ENCODE assay signal across 1 cellular context in the genomic region with DNA sequence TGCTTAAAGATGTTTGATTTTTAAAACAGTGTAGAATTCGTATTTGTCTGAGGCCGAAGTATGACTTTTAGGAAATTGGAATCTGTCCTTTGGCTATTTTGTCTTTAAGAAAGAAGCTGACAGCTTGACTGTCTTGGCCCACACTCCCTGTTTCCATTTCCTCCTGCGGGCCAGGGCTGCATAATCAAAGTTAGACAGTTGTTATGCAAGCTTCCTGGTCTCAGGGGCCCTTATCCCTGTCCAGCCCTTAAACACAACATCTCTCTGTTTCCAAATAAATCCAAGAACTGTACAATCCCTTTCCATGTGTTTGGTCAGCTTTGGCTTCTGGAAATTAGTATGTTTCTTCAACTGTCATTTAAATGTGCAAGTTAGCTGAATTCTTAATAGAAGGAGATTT.
TF ChIP-seq lines count a peak whose summit lies in the region.

No MANE protein-coding gene starts in this region.

TF ChIP-seq in GM23338, 12 proteins besides CTCF, POLR2A, EP300 and RAD21 (continued from another document):
- TF ChIP-seq, protein P1, sequence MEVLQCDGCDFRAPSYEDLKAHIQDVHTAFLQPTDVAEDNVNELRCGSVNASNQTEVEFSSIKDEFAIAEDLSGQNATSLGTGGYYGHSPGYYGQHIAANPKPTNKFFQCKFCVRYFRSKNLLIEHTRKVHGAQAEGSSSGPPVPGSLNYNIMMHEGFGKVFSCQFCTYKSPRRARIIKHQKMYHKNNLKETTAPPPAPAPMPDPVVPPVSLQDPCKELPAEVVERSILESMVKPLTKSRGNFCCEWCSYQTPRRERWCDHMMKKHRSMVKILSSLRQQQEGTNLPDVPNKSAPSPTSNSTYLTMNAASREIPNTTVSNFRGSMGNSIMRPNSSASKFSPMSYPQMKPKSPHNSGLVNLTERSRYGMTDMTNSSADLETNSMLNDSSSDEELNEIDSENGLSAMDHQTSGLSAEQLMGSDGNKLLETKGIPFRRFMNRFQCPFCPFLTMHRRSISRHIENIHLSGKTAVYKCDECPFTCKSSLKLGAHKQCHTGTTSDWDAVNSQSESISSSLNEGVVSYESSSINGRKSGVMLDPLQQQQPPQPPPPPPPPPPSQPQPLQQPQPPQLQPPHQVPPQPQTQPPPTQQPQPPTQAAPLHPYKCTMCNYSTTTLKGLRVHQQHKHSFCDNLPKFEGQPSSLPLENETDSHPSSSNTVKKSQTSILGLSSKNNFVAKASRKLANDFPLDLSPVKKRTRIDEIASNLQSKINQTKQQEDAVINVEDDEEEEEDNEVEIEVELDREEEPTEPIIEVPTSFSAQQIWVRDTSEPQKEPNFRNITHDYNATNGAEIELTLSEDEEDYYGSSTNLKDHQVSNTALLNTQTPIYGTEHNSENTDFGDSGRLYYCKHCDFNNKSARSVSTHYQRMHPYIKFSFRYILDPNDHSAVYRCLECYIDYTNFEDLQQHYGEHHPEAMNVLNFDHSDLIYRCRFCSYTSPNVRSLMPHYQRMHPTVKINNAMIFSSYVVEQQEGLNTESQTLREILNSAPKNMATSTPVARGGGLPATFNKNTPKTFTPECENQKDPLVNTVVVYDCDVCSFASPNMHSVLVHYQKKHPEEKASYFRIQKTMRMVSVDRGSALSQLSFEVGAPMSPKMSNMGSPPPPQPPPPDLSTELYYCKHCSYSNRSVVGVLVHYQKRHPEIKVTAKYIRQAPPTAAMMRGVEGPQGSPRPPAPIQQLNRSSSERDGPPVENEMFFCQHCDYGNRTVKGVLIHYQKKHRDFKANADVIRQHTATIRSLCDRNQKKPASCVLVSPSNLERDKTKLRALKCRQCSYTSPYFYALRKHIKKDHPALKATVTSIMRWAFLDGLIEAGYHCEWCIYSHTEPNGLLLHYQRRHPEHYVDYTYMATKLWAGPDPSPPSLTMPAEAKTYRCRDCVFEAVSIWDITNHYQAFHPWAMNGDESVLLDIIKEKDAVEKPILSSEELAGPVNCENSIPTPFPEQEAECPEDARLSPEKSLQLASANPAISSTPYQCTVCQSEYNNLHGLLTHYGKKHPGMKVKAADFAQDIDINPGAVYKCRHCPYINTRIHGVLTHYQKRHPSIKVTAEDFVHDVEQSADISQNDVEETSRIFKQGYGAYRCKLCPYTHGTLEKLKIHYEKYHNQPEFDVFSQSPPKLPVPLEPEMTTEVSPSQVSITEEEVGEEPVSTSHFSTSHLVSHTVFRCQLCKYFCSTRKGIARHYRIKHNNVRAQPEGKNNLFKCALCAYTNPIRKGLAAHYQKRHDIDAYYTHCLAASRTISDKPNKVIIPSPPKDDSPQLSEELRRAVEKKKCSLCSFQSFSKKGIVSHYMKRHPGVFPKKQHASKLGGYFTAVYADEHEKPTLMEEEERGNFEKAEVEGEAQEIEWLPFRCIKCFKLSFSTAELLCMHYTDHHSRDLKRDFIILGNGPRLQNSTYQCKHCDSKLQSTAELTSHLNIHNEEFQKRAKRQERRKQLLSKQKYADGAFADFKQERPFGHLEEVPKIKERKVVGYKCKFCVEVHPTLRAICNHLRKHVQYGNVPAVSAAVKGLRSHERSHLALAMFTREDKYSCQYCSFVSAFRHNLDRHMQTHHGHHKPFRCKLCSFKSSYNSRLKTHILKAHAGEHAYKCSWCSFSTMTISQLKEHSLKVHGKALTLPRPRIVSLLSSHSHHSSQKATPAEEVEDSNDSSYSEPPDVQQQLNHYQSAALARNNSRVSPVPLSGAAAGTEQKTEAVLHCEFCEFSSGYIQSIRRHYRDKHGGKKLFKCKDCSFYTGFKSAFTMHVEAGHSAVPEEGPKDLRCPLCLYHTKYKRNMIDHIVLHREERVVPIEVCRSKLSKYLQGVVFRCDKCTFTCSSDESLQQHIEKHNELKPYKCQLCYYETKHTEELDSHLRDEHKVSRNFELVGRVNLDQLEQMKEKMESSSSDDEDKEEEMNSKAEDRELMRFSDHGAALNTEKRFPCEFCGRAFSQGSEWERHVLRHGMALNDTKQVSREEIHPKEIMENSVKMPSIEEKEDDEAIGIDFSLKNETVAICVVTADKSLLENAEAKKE (CRISPR knock-in tag; IDR thresholded peaks at IDR 0.05), result no peak
- TF ChIP-seq POLR2AphosphoS5 (IDR thresholded peaks at IDR 0.05; ENCODE audit: low read depth) (no peak), ZNF114 (CRISPR knock-in tag; IDR thresholded peaks at IDR 0.05) (no peak)
